Comparison of ENCODE assay signal across 20 cellular contexts in the genomic region with DNA sequence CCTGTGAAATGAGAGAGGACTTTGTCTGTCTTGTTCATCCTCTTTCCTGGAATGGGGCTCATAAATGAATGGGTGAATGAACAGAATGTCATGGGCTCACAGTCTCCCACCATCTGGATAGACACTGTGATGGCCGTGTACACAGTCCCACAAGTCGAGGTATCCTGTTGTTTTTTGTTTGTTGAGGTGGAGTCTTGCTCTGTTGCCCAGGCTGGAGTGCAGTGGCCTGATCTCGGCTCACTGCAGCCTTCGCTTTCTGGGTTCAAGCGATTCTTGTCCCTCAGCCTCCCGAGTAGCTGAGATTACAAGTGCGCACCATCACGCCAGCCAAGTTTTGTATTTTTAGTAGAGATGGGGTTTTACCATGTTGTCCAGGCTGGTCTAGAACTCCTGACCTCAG. TPM values are rescaled to one million over a fixed set of nuclear protein-coding genes. Genes with fewer than 3 reads are reported as not detected.
DNase-seq lines count a peak whose midpoint lies in the region; ATAC-seq and TF ChIP-seq lines count a peak whose summit lies in the region.
"Had no signal": no experiment of that assay in that cellular context is flagged by ENCODE, and none has a peak within 500 bp of the region (broad histone marks: within the 10 kb centered on the region; RNA-seq: fewer than 3 reads in every experiment).

No MANE protein-coding gene starts in this region.

- intact Hi-C loops in head of caudate nucleus (cut with DNase I), result no loop called here

- H3K36me3 Mint-ChIP-seq in WTC11, result peaks cover 22% of the 10 kb centered on the region
- H3K36me3 Mint-ChIP-seq in nephron (ENCODE audit: low read depth), result peaks cover 26% of the 10 kb centered on the region
- peaks cover 3% of the 10 kb centered on the region for H3K36me3 Mint-ChIP-seq in type B pancreatic cell
- H3K36me3 Mint-ChIP-seq: CD14-positive monocyte; CD8-positive, alpha-beta T cell had no signal

- H3K27me3 Mint-ChIP-seq in WTC11 (ENCODE audit: low read depth) (0 out of 2 replicates have a peak, but pooled peaks cover under 1% of the 10 kb centered on the region), nephron (ENCODE audit: low read depth) (no peaks in the 10 kb centered on the region), type B pancreatic cell (no peaks in the 10 kb centered on the region)

- no peak for ATAC-seq in WTC11
- no peak for ATAC-seq in HG03571 (IDR thresholded peaks at IDR 0.05; ENCODE audit: unreplicated experiment)
- ATAC-seq: CD8-positive, alpha-beta T cell; GM12878 had no signal

- H3K4me3 Mint-ChIP-seq in WTC11, result no peak overlapping the region
- no peak overlapping the region for H3K4me3 Mint-ChIP-seq in nephron
- no peak overlapping the region for H3K4me3 Mint-ChIP-seq in type B pancreatic cell
- H3K4me3 Mint-ChIP-seq: CD14-positive monocyte; CD8-positive, alpha-beta T cell had no signal

- POLR2A ChIA-PET in WTC11 (lab: Charles Lee), result no interaction called here

- CTCF ChIA-PET in WTC11 (lab: Charles Lee), result interaction anchor here (0.6 kb wide), 1 partner anchor 113 kb away, joined by 3 read pairs; no protein-coding TSS in a partner anchor

- peak overlapping the region; percentile 22; the same call in 1 of the 2 replicates for H3K27ac ChIP-seq in 22Rv1
- H3K27ac ChIP-seq: BLaER1, GM23248, HL-60 had no signal

- H3K4me1 Mint-ChIP-seq in WTC11, result no peaks in the 10 kb centered on the region
- H3K4me1 Mint-ChIP-seq in nephron, result no peaks in the 10 kb centered on the region
- H3K4me1 Mint-ChIP-seq in type B pancreatic cell (ENCODE audit: unreplicated experiment), result no peaks in the 10 kb centered on the region
- H3K4me1 Mint-ChIP-seq: CD14-positive monocyte had no signal

- DNase-seq in WTC11 (ENCODE audit: low spot score) (no peak), type B pancreatic cell (ENCODE audit: extremely low spot score, unreplicated experiment) (no peak), head of caudate nucleus (no peak)
- no peak for DNase-seq in stimulated activated CD4-positive, alpha-beta T cell treated with anti-CD3 and anti-CD28 coated beads, Interleukin-15, amount 100 ng/mL, for 24 hours
- DNase-seq: 8988T; Calu3; CD8-positive, alpha-beta T cell; DMS79 treated with DMSO at 0.1 percent for 48 hours; GF-D8; GM23248 had no signal

- H3K9me3 Mint-ChIP-seq in WTC11 (peaks cover 5% of the 10 kb centered on the region), nephron (peaks cover under 1% of the 10 kb centered on the region), type B pancreatic cell (no peaks in the 10 kb centered on the region)
- H3K9me3 Mint-ChIP-seq: CD8-positive, alpha-beta T cell had no signal

- no peak for TF ChIP-seq CTCF in 22Rv1 (IDR thresholded peaks at IDR 0.05)
- no peak for TF ChIP-seq CTCF in WTC11 (IDR thresholded peaks at IDR 0.05)
- no peak for TF ChIP-seq CTCF in nephron (IDR thresholded peaks at IDR 0.05; ENCODE audit: unreplicated experiment in 3 of 3)
- TF ChIP-seq CTCF in type B pancreatic cell (conservative IDR thresholded peaks at IDR 0.05), result no peak

- H3K27ac Mint-ChIP-seq in WTC11, result no peak overlapping the region
- H3K27ac Mint-ChIP-seq in nephron, result peak overlapping the region; percentile 44 to 60 (median 57)
- H3K27ac Mint-ChIP-seq in type B pancreatic cell, result peak overlapping the region; percentile 11
- H3K27ac Mint-ChIP-seq: CD14-positive monocyte; CD8-positive, alpha-beta T cell had no signal

TF ChIP-seq in WTC11, 78 proteins besides CTCF, POLR2A, EP300 and RAD21:
- TF ChIP-seq, protein P1, sequence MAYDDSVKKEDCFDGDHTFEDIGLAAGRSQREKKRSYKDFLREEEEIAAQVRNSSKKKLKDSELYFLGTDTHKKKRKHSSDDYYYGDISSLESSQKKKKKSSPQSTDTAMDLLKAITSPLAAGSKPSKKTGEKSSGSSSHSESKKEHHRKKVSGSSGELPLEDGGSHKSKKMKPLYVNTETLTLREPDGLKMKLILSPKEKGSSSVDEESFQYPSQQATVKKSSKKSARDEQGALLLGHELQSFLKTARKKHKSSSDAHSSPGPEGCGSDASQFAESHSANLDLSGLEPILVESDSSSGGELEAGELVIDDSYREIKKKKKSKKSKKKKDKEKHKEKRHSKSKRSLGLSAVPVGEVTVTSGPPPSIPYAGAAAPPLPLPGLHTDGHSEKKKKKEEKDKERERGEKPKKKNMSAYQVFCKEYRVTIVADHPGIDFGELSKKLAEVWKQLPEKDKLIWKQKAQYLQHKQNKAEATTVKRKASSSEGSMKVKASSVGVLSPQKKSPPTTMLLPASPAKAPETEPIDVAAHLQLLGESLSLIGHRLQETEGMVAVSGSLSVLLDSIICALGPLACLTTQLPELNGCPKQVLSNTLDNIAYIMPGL (CRISPR knock-in tag; IDR thresholded peaks at IDR 0.05), result no peak
- TF ChIP-seq TCF7 (CRISPR knock-in tag; IDR thresholded peaks at IDR 0.05; ENCODE audit: low read depth) (no peak), ZNF121 (CRISPR knock-in tag; IDR thresholded peaks at IDR 0.05) (peak; percentile 69), NFYB (CRISPR knock-in tag; conservative IDR thresholded peaks at IDR 0.05; ENCODE audit: low read depth) (no peak), GTF2I (CRISPR knock-in tag; conservative IDR thresholded peaks at IDR 0.05) (no peak)
- TF ChIP-seq, protein P2, sequence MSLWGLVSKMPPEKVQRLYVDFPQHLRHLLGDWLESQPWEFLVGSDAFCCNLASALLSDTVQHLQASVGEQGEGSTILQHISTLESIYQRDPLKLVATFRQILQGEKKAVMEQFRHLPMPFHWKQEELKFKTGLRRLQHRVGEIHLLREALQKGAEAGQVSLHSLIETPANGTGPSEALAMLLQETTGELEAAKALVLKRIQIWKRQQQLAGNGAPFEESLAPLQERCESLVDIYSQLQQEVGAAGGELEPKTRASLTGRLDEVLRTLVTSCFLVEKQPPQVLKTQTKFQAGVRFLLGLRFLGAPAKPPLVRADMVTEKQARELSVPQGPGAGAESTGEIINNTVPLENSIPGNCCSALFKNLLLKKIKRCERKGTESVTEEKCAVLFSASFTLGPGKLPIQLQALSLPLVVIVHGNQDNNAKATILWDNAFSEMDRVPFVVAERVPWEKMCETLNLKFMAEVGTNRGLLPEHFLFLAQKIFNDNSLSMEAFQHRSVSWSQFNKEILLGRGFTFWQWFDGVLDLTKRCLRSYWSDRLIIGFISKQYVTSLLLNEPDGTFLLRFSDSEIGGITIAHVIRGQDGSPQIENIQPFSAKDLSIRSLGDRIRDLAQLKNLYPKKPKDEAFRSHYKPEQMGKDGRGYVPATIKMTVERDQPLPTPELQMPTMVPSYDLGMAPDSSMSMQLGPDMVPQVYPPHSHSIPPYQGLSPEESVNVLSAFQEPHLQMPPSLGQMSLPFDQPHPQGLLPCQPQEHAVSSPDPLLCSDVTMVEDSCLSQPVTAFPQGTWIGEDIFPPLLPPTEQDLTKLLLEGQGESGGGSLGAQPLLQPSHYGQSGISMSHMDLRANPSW (CRISPR knock-in tag; conservative IDR thresholded peaks at IDR 0.05; ENCODE audit: low read depth), result no peak

RNA-seq across cellular contexts. Expression of a gene that starts 16.1 kb away (rescaled TPM):
- total RNA-seq in WTC11 (2021) (0.92 to 1.8 TPM (median 1.4 TPM) in 3 replicates), type B pancreatic cell (ENCODE audit: low replicate concordance) (not detected in 2 replicates)
- total RNA-seq: A673; Calu3; CD8-positive, alpha-beta T cell; GM12878; GM23248; H4; HT1080 had no signal

RNA-seq across cellular contexts. Expression of a gene that starts 25.3 kb away (rescaled TPM):
- total RNA-seq in WTC11 (2021) (64.5 to 71.9 TPM (median 71.5 TPM) in 3 replicates), type B pancreatic cell (ENCODE audit: low replicate concordance) (22.0 and 71.7 TPM in 2 replicates)
- total RNA-seq: CD8-positive, alpha-beta T cell; GM12878; GM23248 had no signal

RNA-seq across cellular contexts. Expression of a gene that starts 41.6 kb away (rescaled TPM):
- 2.1 to 4.3 TPM (median 2.8 TPM) in 3 replicates for total RNA-seq in WTC11 (2021)
- total RNA-seq in type B pancreatic cell (ENCODE audit: low replicate concordance), result 2.0 and 2.7 TPM in 2 replicates
- total RNA-seq: CD8-positive, alpha-beta T cell; GM23248 had no signal

RNA-seq across cellular contexts. Expression of a gene that starts 50.7 kb away (rescaled TPM):
- total RNA-seq in WTC11 (2021) (2,196 to 2,477 TPM (median 2,436 TPM) in 3 replicates), type B pancreatic cell (ENCODE audit: low replicate concordance) (4,376 and 7,253 TPM in 2 replicates)
- total RNA-seq: GM23248, HT1080 had no signal

RNA-seq across cellular contexts. Expression of a gene that starts 52.0 kb away (rescaled TPM):
- total RNA-seq in WTC11 (2021), result 2,632 to 2,764 TPM (median 2,673 TPM) in 3 replicates
- 6,693 and 9,065 TPM in 2 replicates for total RNA-seq in type B pancreatic cell (ENCODE audit: low replicate concordance)
- total RNA-seq: HT1080 had no signal
